8 cellular contexts compared by ENCODE assay signal in the genomic region with DNA sequence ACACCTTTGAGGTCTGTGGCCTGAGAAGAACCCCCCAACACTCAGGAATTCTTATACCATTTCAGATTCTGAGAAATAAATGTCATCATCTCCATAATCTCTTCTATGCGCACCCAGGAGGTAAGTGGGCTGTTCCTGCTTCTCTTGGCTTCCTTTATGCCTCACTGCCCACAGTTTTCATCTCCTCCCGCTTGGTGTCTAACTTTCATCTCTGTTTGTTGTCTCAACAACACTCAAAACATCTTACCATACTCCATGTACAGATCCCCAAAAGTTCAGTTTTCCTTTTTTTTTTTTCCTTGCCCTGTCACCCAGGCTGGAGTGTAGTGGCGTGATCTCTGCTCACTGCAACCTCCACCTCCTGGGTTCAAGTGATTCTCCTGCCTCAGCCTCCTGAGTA.
"Had no signal": no experiment of that assay in that cellular context is flagged by ENCODE, and none has a peak within 500 bp of the region (broad histone marks: within the 10 kb centered on the region; RNA-seq: fewer than 3 reads in every experiment).

No MANE protein-coding gene starts in this region.

- FAIRE-seq: G401.6, GM12878, GM12891, GM12892, GM18507, GM19239 had no signal

- DNase-seq: GDM1, GF-D8 had no signal

- H3K4me3 ChIP-seq: GM12878 had no signal

- ATAC-seq: GM12878 had no signal
